Comparison of ENCODE assay signal across 30 cellular contexts in the genomic region with DNA sequence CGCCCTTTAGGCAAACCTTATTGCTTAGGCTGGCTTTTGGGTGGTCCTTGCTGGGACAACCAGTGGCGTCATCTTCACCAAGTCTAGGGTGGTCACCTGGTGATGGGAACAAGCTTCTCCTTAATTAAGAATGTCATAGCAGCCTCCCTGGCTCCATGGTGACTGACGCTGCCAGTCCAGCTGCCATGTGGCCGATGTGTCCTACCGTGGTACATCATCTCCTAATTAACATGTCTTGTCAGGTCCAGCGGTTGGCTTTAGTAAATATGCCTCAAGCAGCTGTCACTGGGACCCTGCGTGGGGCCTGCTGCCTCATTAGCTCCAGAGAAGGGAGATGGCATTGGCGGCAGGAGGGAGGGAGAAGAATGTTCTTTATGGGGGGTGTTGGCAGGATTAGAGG.
"Had no signal": no experiment of that assay in that cellular context is flagged by ENCODE, and none has a peak within 500 bp of the region (broad histone marks: within the 10 kb centered on the region; RNA-seq: fewer than 3 reads in every experiment).

No MANE protein-coding gene starts in this region.

- H3K36me3 ChIP-seq: ascending aorta, breast epithelium, cardiac muscle cell, colonic mucosa, esophagus squamous epithelium, gastroesophageal sphincter, heart right ventricle, WERI-Rb-1 had no signal

- H3K9me3 ChIP-seq: ascending aorta, breast epithelium, colonic mucosa, esophagus squamous epithelium, gastroesophageal sphincter, heart right ventricle had no signal

- H3K27ac ChIP-seq: ascending aorta, breast epithelium, cardiac muscle cell, colonic mucosa, epithelial cell of prostate, esophagus squamous epithelium, gastroesophageal sphincter, heart right ventricle, WERI-Rb-1 had no signal

- FAIRE-seq: endometrium, endothelial cell of umbilical vein had no signal

- H3K4me3 ChIP-seq: ascending aorta, breast epithelium, cardiac muscle cell, colonic mucosa, esophagus squamous epithelium, gastroesophageal sphincter, heart right ventricle had no signal

- DNase-seq: activated B cell treated with CpG ODN at 0.5 μM for 24 hours; activated CD4-positive, alpha-beta T cell treated with anti-CD3 and anti-CD28 coated beads for 48 hours; activated CD4-positive, alpha-beta T cell treated with anti-CD3 and anti-CD28 coated beads, Interleukin-2, amount 50 U/mL, for 1 hour; activated CD4-positive, alpha-beta T cell treated with anti-CD3 and anti-CD28 coated beads, Interleukin-2, amount 50 U/mL, for 48 hours; activated CD8-positive, alpha-beta memory T cell treated with anti-CD3 and anti-CD28 coated beads for 24 hours; activated CD8-positive, alpha-beta T cell treated with anti-CD3 and anti-CD28 coated beads for 36 hours; activated effector memory CD4-positive, alpha-beta T cell treated with anti-CD3 and anti-CD28 coated beads, Interleukin-2, amount 50 U/mL, for 16 hours; activated naive CD4-positive, alpha-beta T cell treated with anti-CD3 and anti-CD28 coated beads, Interleukin-2, amount 10 ng/mL, durations not matched to agents 7 days and 5 days; activated naive CD8-positive, alpha-beta T cell treated with anti-CD3 and anti-CD28 coated beads, Interleukin-2, amount 10 ng/mL, durations not matched to agents 7 days and 5 days; activated T-cell treated with anti-CD3 and anti-CD28 coated beads, Interleukin-2, amount 50 U/mL, for 4 hours; central memory CD4-positive, alpha-beta T cell; cerebellar nuclear complex; colonic mucosa; effector CD8-positive, alpha-beta T cell; esophagus squamous epithelium; foreskin melanocyte; heart right ventricle; T-helper 17 cell; T1000; WERI-Rb-1 had no signal

- H3K4me1 ChIP-seq: ascending aorta, breast epithelium, colonic mucosa, esophagus squamous epithelium, gastroesophageal sphincter, heart right ventricle had no signal

- ATAC-seq: activated CD4-positive, CD25-positive, alpha-beta regulatory T cell treated with anti-CD3 and anti-CD28 coated beads, Interleukin-2, amount 50 U/mL, for 24 hours; activated CD8-positive, alpha-beta T cell treated with anti-CD3 and anti-CD28 coated beads for 36 hours; activated naive CD4-positive, alpha-beta T cell treated with anti-CD3 and anti-CD28 coated beads, Interleukin-2, amount 50 U/mL, for 72 hours; activated T-cell treated with anti-CD3 and anti-CD28 coated beads, Interleukin-2, amount 50 U/mL, for 4 hours; activated T-helper 17 cell treated with anti-CD3 and anti-CD28 coated beads, Interleukin-2, amount 50 U/mL, for 72 hours; gastroesophageal sphincter; heart right ventricle; T-helper 17 cell had no signal

- H3K27me3 ChIP-seq: ascending aorta, breast epithelium, colonic mucosa had no signal
